Comparison of ENCODE assay signal across 20 cellular contexts in the genomic region with DNA sequence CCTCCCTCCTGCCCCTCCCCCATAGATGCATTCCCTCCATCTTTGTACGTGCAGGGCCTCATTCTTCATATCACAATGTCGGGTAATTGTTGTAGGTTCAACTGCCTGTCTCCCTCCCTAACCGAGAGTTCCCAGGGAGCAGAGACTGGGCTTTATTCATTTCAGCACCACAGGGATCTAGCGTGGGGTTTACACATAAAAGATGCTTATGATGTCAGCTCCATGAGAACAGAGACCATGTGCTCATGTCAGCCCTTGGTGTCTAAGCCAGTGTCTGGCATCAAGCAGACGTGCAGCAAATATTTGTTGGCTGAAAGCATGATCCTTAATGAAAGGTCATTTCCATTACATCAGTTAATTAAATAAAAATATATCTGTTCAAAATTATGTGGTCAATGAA.
A peak's percentile ranks its signal among the peaks of the same experiment; 100 is the strongest.
DNase-seq lines count a peak whose midpoint lies in the region; TF ChIP-seq lines count a peak whose summit lies in the region.
"Had no signal": no experiment of that assay in that cellular context is flagged by ENCODE, and none has a peak within 500 bp of the region (broad histone marks: within the 10 kb centered on the region; RNA-seq: fewer than 3 reads in every experiment).

No MANE protein-coding gene starts in this region.

- WGBS in endodermal cell (ENCODE audit: insufficient coverage in 1 of 2, insufficient read length in 1 of 2), 2 experiments: 74 to 86% methylated on average over 4 to 5 of the region's 5 CpGs
- WGBS in neuronal stem cell (ENCODE audit: extremely low coverage in 2 of 2, insufficient read length in 2 of 2, insufficient replicate concordance in 1 of 2), 2 donors: no CpG with 5 or more reads among the region's 5 CpGs

- no peak overlapping the region for H3K4ac ChIP-seq in neuronal stem cell (ENCODE audit: low read length)

- H3K36me3 ChIP-seq in endodermal cell (ENCODE audit: control insufficient read depth, insufficient read depth, low read length): no peaks in the 10 kb centered on the region
- H3K36me3 ChIP-seq in neuronal stem cell (replicated peaks in 1 of 2; ENCODE audit: control insufficient read depth in 2 of 2, insufficient read depth in 2 of 2, low read length in 2 of 2): no peaks in the 10 kb centered on the region
- no peaks in the 10 kb centered on the region for H3K36me3 ChIP-seq in breast epithelium

- no peaks in the 10 kb centered on the region for H3K9me3 Mint-ChIP-seq in endodermal cell

- TF ChIP-seq CTCF in endodermal cell (conservative IDR thresholded peaks at IDR 0.05): no peak
- TF ChIP-seq CTCF in breast epithelium (IDR thresholded peaks at IDR 0.05): no peak

- peaks cover 4% of the 10 kb centered on the region for H3K4me1 Mint-ChIP-seq in endodermal cell

- H3K79me1 ChIP-seq in neuronal stem cell (ENCODE audit: low read depth, low read length): no peaks in the 10 kb centered on the region

- H3K9me3 ChIP-seq in endodermal cell (ENCODE audit: control insufficient read depth, low read length): peaks cover 6% of the 10 kb centered on the region
- peaks cover 2 to 4% of the 10 kb centered on the region in 2 donors for H3K9me3 ChIP-seq in neuronal stem cell (replicated peaks in 1 of 2; ENCODE audit: control insufficient read depth in 2 of 2, insufficient read depth in 1 of 2, low read depth in 1 of 2, low read length in 2 of 2)
- no peaks in the 10 kb centered on the region for H3K9me3 ChIP-seq in breast epithelium

- peaks cover 3% of the 10 kb centered on the region for H3K4me1 ChIP-seq in endodermal cell (ENCODE audit: control insufficient read depth, insufficient read depth, low read length)
- peaks cover 3 to 10% of the 10 kb centered on the region in 2 donors for H3K4me1 ChIP-seq in neuronal stem cell (ENCODE audit: control insufficient read depth in 2 of 2, insufficient read depth in 1 of 2, low read depth in 1 of 2, low read length in 2 of 2)
- no peaks in the 10 kb centered on the region for H3K4me1 ChIP-seq in breast epithelium

- in situ Hi-C loops in SK-MEL-5 (cut with HindIII; ENCODE audit: low pct_unique_long_range_greater_than_20kb, low sequenced_read_pairs) (no loop called here), KBM-7 (cut with MboI; ENCODE audit: low pct_unique_long_range_greater_than_20kb, low sequenced_read_pairs) (no loop called here)

- H2AK5ac ChIP-seq in neuronal stem cell (ENCODE audit: low read depth, low read length): no peak overlapping the region

- H3K4me3 Mint-ChIP-seq in endodermal cell: no peak overlapping the region

- H2BK5ac ChIP-seq in neuronal stem cell (ENCODE audit: low read length): no peak overlapping the region

- H3K27ac Mint-ChIP-seq in endodermal cell: no peak overlapping the region

- H2BK120ac ChIP-seq in neuronal stem cell (ENCODE audit: low read depth, low read length): no peak overlapping the region

- H3K27me3 ChIP-seq in endodermal cell (ENCODE audit: control insufficient read depth, insufficient read depth, low read length, poor library complexity, severe bottlenecking) (no peaks in the 10 kb centered on the region), neuronal stem cell (ENCODE audit: control insufficient read depth in 3 of 3, insufficient read depth in 3 of 3, low read depth in 1 of 3, low read length in 3 of 3) (no peaks in the 10 kb centered on the region), breast epithelium (no peaks in the 10 kb centered on the region)

- no peak overlapping the region for H4K8ac ChIP-seq in neuronal stem cell (ENCODE audit: low read depth, low read length)

- no peak overlapping the region for H3K14ac ChIP-seq in neuronal stem cell (ENCODE audit: low read length)

- H2AFZ ChIP-seq in neuronal stem cell (ENCODE audit: low read length): peak overlapping the region; percentile 13

- H3K9ac ChIP-seq in endodermal cell (ENCODE audit: extremely low read depth, low read length, poor library complexity, severe bottlenecking) (no peak overlapping the region), neuronal stem cell (ENCODE audit: low read depth, low read length, poor library complexity) (no peak overlapping the region)

- DNase-seq in NCI-H748 (lab: John Stamatoyannopoulos, UW; ENCODE audit: unreplicated experiment): peak; percentile 11
- DNase-seq in NCI-H748 treated with DMSO at 0.1 percent for 48 hours (lab: John Stamatoyannopoulos, UW): no peak
- DNase-seq in SK-MEL-5 (ENCODE audit: low read depth, low spot score): peak; percentile 85
- DNase-seq in endodermal cell: no peak
- DNase-seq in neuronal stem cell (ENCODE audit: low spot score): no peak
- no peak for DNase-seq in breast epithelium (ENCODE audit: low spot score in 2 of 2)
- no peak for DNase-seq in Kasumi-1 (lab: John Stamatoyannopoulos, UW)
- no peak for DNase-seq in KBM-7
- DNase-seq: COR-L47, GOT3, NCI-H1105 treated with DMSO at 0.1 percent for 48 hours, NCI-H1694, NCI-H2081 treated with DMSO at 0.1 percent for 48 hours, NCI-H510A, PC-3, RPMI8226, SHP77 treated with DMSO at 0.1 percent for 48 hours had no signal

- H3K27ac ChIP-seq in endodermal cell (ENCODE audit: low read depth, low read length) (peak overlapping the region; percentile 33), neuronal stem cell (replicated peaks; ENCODE audit: low read length) (no peak overlapping the region), breast epithelium (no peak overlapping the region)
- H3K27ac ChIP-seq: 22Rv1 had no signal

- TF ChIP-seq POLR2A in breast epithelium (IDR thresholded peaks at IDR 0.05): no peak

- H4K91ac ChIP-seq in neuronal stem cell (ENCODE audit: low read depth, low read length, poor library complexity): no peak overlapping the region

- no peak overlapping the region for H3K4me2 ChIP-seq in neuronal stem cell (ENCODE audit: insufficient read depth, low read length, poor library complexity, severe bottlenecking)

- no peak overlapping the region for H2BK15ac ChIP-seq in neuronal stem cell (ENCODE audit: low read length)

- H3K36me3 Mint-ChIP-seq in endodermal cell (ENCODE audit: low read depth): no peaks in the 10 kb centered on the region

- no peak overlapping the region for H3K18ac ChIP-seq in neuronal stem cell (ENCODE audit: low read length)

- no peak overlapping the region for H2BK12ac ChIP-seq in neuronal stem cell (ENCODE audit: low read length)

- H3K23ac ChIP-seq in neuronal stem cell (ENCODE audit: low read depth, low read length, poor library complexity): no peak overlapping the region

- intact Hi-C loops in breast epithelium (cut with DNase I; ENCODE audit: low total_unique reads): no loop called here

- no peaks in the 10 kb centered on the region for H3K27me3 Mint-ChIP-seq in endodermal cell (ENCODE audit: insufficient read depth)

- H3K4me3 ChIP-seq in endodermal cell (ENCODE audit: low read length) (no peak overlapping the region), neuronal stem cell (ENCODE audit: low read length in 2 of 2) (no peak overlapping the region), breast epithelium (no peak overlapping the region)
- H3K4me3 ChIP-seq: GM12878, K562 had no signal

Comparison
In these comparisons a context has a peak if more than half of its experiments do, and no peak if none do; other contexts are left out.
1. DNase-seq: peak in NCI-H748 (single experiment) and SK-MEL-5 (single experiment); none in NCI-H748 treated with DMSO at 0.1 percent for 48 hours (single experiment), endodermal cell (single experiment), neuronal stem cell (single experiment), breast epithelium (0 of 2), Kasumi-1 (0 of 2) and KBM-7 (single experiment).